Comparison of ENCODE assay signal across 16 cellular contexts in the genomic region with DNA sequence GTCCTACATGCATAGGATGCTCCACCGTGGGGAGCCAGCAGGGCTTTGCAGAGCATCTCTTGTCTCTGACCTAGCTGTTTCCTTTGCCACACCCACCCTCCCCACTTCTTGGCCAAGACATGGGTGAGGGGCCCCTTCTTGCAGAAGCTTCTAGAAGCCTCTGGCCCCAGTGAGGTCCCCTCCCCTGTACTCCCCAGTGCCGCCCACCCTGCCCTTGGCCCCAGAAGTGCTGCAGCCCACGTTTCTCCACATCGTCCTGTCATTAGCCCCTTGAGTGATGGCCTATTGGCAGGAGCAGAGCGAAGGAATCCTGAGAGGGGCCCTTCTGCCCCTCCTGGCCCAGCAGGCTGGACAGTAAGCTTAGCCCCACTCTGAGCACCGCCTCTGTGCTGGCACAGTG. TPM values are rescaled to one million over a fixed set of nuclear protein-coding genes. Genes with fewer than 3 reads are reported as not detected.
DNase-seq lines count a peak whose midpoint lies in the region; ATAC-seq and TF ChIP-seq lines count a peak whose summit lies in the region.
"Had no signal": no experiment of that assay in that cellular context is flagged by ENCODE, and none has a peak within 500 bp of the region (broad histone marks: within the 10 kb centered on the region; RNA-seq: fewer than 3 reads in every experiment).

No MANE protein-coding gene starts in this region.

- peaks cover 11% of the 10 kb centered on the region for H3K36me3 Mint-ChIP-seq in T-helper 2 cell treated with Interferon-gamma antibody and Interleukin-4, amounts not matched to agents 5 μg/mL and 100 μg/mL, for 36 hours (ENCODE audit: low read depth)
- H3K36me3 Mint-ChIP-seq in CD8-positive, alpha-beta memory T cell, result no peaks in the 10 kb centered on the region
- peaks cover 7% of the 10 kb centered on the region for H3K36me3 Mint-ChIP-seq in activated T-helper 17 cell treated with anti-CD3 and anti-CD28 coated beads, Interleukin-2, amount 50 U/mL, for 72 hours (ENCODE audit: low read depth)
- no peaks in the 10 kb centered on the region for H3K36me3 Mint-ChIP-seq in nephron progenitor cell (ENCODE audit: low read depth)

- H3K27ac Mint-ChIP-seq in T-helper 2 cell treated with Interferon-gamma antibody and Interleukin-4, amounts not matched to agents 5 μg/mL and 100 μg/mL, for 36 hours, result peak overlapping the region; percentile 50
- H3K27ac Mint-ChIP-seq in CD8-positive, alpha-beta memory T cell, result peak overlapping the region in 3 of 8 donors; percentile 66 to 86 (median 82)
- H3K27ac Mint-ChIP-seq in activated T-helper 17 cell treated with anti-CD3 and anti-CD28 coated beads, Interleukin-2, amount 50 U/mL, for 72 hours, result peak overlapping the region; percentile 61
- H3K27ac Mint-ChIP-seq in nephron progenitor cell, result no peak overlapping the region

- DNase-seq in T-helper 2 cell treated with Interferon-gamma antibody and Interleukin-4, amounts not matched to agents 5 μg/mL and 100 μg/mL, for 36 hours (ENCODE audit: low spot score), result no peak
- DNase-seq in T-helper 2 cell, result no peak
- DNase-seq in CD8-positive, alpha-beta memory T cell, result no peak
- no peak for DNase-seq in nephron progenitor cell
- no peak for DNase-seq in NCI-H526 (lab: John Stamatoyannopoulos, UW)
- DNase-seq in T-helper 9 cell, result no peak
- DNase-seq: head of caudate nucleus; NCI-H2029; NCI-H748 treated with DMSO at 0.1 percent for 48 hours; stimulated activated CD4-positive, alpha-beta T cell treated with anti-CD3 and anti-CD28 coated beads, Interleukin-1b, Interleukin-23, amount 100 ng/mL, for 48 hours had no signal

- peak overlapping the region; percentile 70 for H3K4me3 Mint-ChIP-seq in T-helper 2 cell treated with Interferon-gamma antibody and Interleukin-4, amounts not matched to agents 5 μg/mL and 100 μg/mL, for 36 hours
- H3K4me3 Mint-ChIP-seq in CD8-positive, alpha-beta memory T cell, result peak overlapping the region in 6 of 7 donors; percentile 26 to 96 (median 57)
- H3K4me3 Mint-ChIP-seq in activated T-helper 17 cell treated with anti-CD3 and anti-CD28 coated beads, Interleukin-2, amount 50 U/mL, for 72 hours, result peak overlapping the region; percentile 97
- peak overlapping the region; percentile 59 for H3K4me3 Mint-ChIP-seq in nephron progenitor cell

- peaks cover 9% of the 10 kb centered on the region for H3K27me3 Mint-ChIP-seq in T-helper 2 cell treated with Interferon-gamma antibody and Interleukin-4, amounts not matched to agents 5 μg/mL and 100 μg/mL, for 36 hours (ENCODE audit: low read depth)
- peaks cover 6 to 8% of the 10 kb centered on the region in 2 donors for H3K27me3 Mint-ChIP-seq in CD8-positive, alpha-beta memory T cell
- H3K27me3 Mint-ChIP-seq in activated T-helper 17 cell treated with anti-CD3 and anti-CD28 coated beads, Interleukin-2, amount 50 U/mL, for 72 hours, result no peaks in the 10 kb centered on the region
- peaks cover 15% of the 10 kb centered on the region for H3K27me3 Mint-ChIP-seq in nephron progenitor cell (ENCODE audit: low read depth, poor library complexity)

- H3K27me3 ChIP-seq in CD8-positive, alpha-beta memory T cell (ENCODE audit: insufficient read depth, low read length, poor library complexity, severe bottlenecking), result no peaks in the 10 kb centered on the region

- H3K4me1 ChIP-seq in CD8-positive, alpha-beta memory T cell (ENCODE audit: insufficient read depth, low read length), result peaks cover 46% of the 10 kb centered on the region

- TF ChIP-seq CTCF in nephron progenitor cell (IDR thresholded peaks at IDR 0.05), result no peak

- peaks cover 3% of the 10 kb centered on the region for H3K9me3 Mint-ChIP-seq in T-helper 2 cell treated with Interferon-gamma antibody and Interleukin-4, amounts not matched to agents 5 μg/mL and 100 μg/mL, for 36 hours
- peaks cover 0 to 2% (median 0%) of the 10 kb centered on the region in 5 donors for H3K9me3 Mint-ChIP-seq in CD8-positive, alpha-beta memory T cell
- no peaks in the 10 kb centered on the region for H3K9me3 Mint-ChIP-seq in activated T-helper 17 cell treated with anti-CD3 and anti-CD28 coated beads, Interleukin-2, amount 50 U/mL, for 72 hours
- H3K9me3 Mint-ChIP-seq in nephron progenitor cell, result peaks cover 6% of the 10 kb centered on the region

- ATAC-seq in activated T-helper 17 cell treated with anti-CD3 and anti-CD28 coated beads, Interleukin-2, amount 50 U/mL, for 72 hours (replicated peaks), result no peak
- no peak for ATAC-seq in HG02885 (IDR thresholded peaks at IDR 0.05; ENCODE audit: poor library complexity, unreplicated experiment)

- no peaks in the 10 kb centered on the region for H3K36me3 ChIP-seq in CD8-positive, alpha-beta memory T cell (ENCODE audit: insufficient read depth, low read length)

- POLR2A ChIA-PET in CD8-positive, alpha-beta memory T cell (lab: Charles Lee), result no interaction called here

- H3K4me1 Mint-ChIP-seq in T-helper 2 cell treated with Interferon-gamma antibody and Interleukin-4, amounts not matched to agents 5 μg/mL and 100 μg/mL, for 36 hours (ENCODE audit: low read depth), result peaks cover 47% of the 10 kb centered on the region
- H3K4me1 Mint-ChIP-seq in CD8-positive, alpha-beta memory T cell, result peaks cover 46 to 54% (median 48%) of the 10 kb centered on the region in 3 donors
- H3K4me1 Mint-ChIP-seq in activated T-helper 17 cell treated with anti-CD3 and anti-CD28 coated beads, Interleukin-2, amount 50 U/mL, for 72 hours, result peaks cover 30% of the 10 kb centered on the region
- H3K4me1 Mint-ChIP-seq in nephron progenitor cell, result peaks cover 31% of the 10 kb centered on the region

- H3K27ac ChIP-seq in CD8-positive, alpha-beta memory T cell (ENCODE audit: low read depth, low read length), result no peak overlapping the region
- H3K27ac ChIP-seq: 22Rv1 had no signal

- H3K9me3 ChIP-seq in CD8-positive, alpha-beta memory T cell (ENCODE audit: low read length), result no peaks in the 10 kb centered on the region

- CTCF ChIA-PET in CD8-positive, alpha-beta memory T cell (lab: Charles Lee), result no interaction called here

- no peak overlapping the region for H3K4me3 ChIP-seq in CD8-positive, alpha-beta memory T cell (ENCODE audit: low read length)

RNA-seq across cellular contexts. Expression of a gene that starts 43.7 kb away (rescaled TPM):
- total RNA-seq in CD8-positive, alpha-beta memory T cell, result under 1 TPM; 0.77 to 0.93 TPM
- polyA plus RNA-seq in CD8-positive, alpha-beta memory T cell, result 3.0 TPM
- total RNA-seq in activated T-helper 17 cell treated with anti-CD3 and anti-CD28 coated beads, Interleukin-2, amount 50 U/mL, for 72 hours, result 1 to 10 TPM; 4.0 to 7.9 TPM
- total RNA-seq: chondrocyte, HT1080, RPMI7951 had no signal
